In the genomic region with DNA sequence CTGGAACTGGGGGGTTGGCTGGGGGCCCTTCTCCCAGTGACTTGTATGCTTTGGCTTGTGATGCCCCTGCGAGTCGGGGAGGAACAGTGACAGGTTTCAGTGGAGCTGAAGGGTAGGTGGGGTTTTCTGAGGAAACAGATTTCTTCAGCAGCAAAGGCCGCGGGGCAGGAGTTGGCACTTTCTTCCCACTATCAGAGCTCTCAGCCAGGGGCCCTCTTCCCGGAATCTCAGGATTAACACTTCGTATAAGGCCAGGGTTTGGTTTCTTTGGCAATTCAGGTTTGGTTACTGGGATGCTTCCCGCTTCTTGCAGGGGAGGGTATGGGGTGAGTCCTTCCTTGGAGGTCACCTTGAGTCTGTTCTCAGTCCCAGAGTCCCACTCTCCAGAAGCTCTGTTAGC, we compare ENCODE assay signal across 29 cellular contexts.
DNase-seq lines count a peak whose midpoint lies in the region; ATAC-seq and TF ChIP-seq lines count a peak whose summit lies in the region.
"Had no signal": no experiment of that assay in that cellular context is flagged by ENCODE, and none has a peak within 500 bp of the region (broad histone marks: within the 10 kb centered on the region; RNA-seq: fewer than 3 reads in every experiment).

No MANE protein-coding gene starts in this region.

- H3K14ac ChIP-seq in mesenchymal stem cell (ENCODE audit: low read length in 2 of 2) = no peak overlapping the region

- H2BK120ac ChIP-seq in mesenchymal stem cell (ENCODE audit: low read depth, low read length) = peak overlapping the region; percentile 69

- H4K8ac ChIP-seq in mesenchymal stem cell (ENCODE audit: low read length) = peak overlapping the region; percentile 62

- no peak overlapping the region for H2AK5ac ChIP-seq in mesenchymal stem cell (ENCODE audit: low read length, severe bottlenecking)

- H3K27me3 ChIP-seq in PC-9 (ENCODE audit: insufficient read depth, low read depth) (no peaks in the 10 kb centered on the region), gastroesophageal sphincter (no peaks in the 10 kb centered on the region), mesenchymal stem cell (ENCODE audit: control insufficient read depth in 1 of 2, insufficient read depth in 1 of 2, low read length in 2 of 2) (no peaks in the 10 kb centered on the region), thyroid gland (no peaks in the 10 kb centered on the region)
- H3K27me3 ChIP-seq: BE2C, SJSA1 had no signal

- TF ChIP-seq POLR2A in gastroesophageal sphincter (IDR thresholded peaks at IDR 0.05) = no peak
- no peak for TF ChIP-seq POLR2A in thyroid gland (IDR thresholded peaks at IDR 0.05)

- POLR2A ChIA-PET in PC-9 (lab: Charles Lee; ENCODE audit: unreplicated experiment) = no interaction called here

- no peaks in the 10 kb centered on the region for H3K36me3 ChIP-seq in PC-9 (ENCODE audit: low read depth)
- H3K36me3 ChIP-seq in gastroesophageal sphincter = peaks cover 0 to 39% of the 10 kb centered on the region in 2 donors
- peaks cover 19 to 88% of the 10 kb centered on the region in 2 experiments for H3K36me3 ChIP-seq in mesenchymal stem cell (ENCODE audit: control insufficient read depth in 1 of 2, insufficient read depth in 2 of 2, low read depth in 1 of 2, low read length in 2 of 2)
- peaks cover 0 to 8% of the 10 kb centered on the region in 2 donors for H3K36me3 ChIP-seq in thyroid gland
- H3K36me3 ChIP-seq: BE2C had no signal

- peaks cover 20% of the 10 kb centered on the region for H3K79me1 ChIP-seq in mesenchymal stem cell (replicated peaks; ENCODE audit: low read length, poor library complexity, severe bottlenecking)

- no peak overlapping the region for H2BK15ac ChIP-seq in mesenchymal stem cell (ENCODE audit: low read depth, poor library complexity, severe bottlenecking)

- H3K4me2 ChIP-seq in PC-9 (no peak overlapping the region), mesenchymal stem cell (ENCODE audit: low read length, poor library complexity, severe bottlenecking) (no peak overlapping the region)

- peak overlapping the region; percentile 12 to 33 for H2BK12ac ChIP-seq in mesenchymal stem cell (ENCODE audit: low read length in 2 of 2)

- 69 to 80% methylated on average over 2 to 7 of the region's 7 CpGs for WGBS in gastroesophageal sphincter (ENCODE audit: low coverage in 1 of 2), 2 donors
- WGBS in mesenchymal stem cell = 90% methylated on average over 7 of the region's 7 CpGs
- WGBS in thyroid gland, 2 donors = 84 to 94% methylated on average over 7 of the region's 7 CpGs

- H3F3A ChIP-seq in PC-9 (ENCODE audit: insufficient read depth, low read depth) = no peaks in the 10 kb centered on the region

- TSS peak; percentile 34 for BruUV-seq in PC-9 (replicated peaks; lab: Mats Ljungman, UMichigan)

- H3K9me2 ChIP-seq in PC-9 (ENCODE audit: insufficient read depth) = no peaks in the 10 kb centered on the region

- H3K18ac ChIP-seq in mesenchymal stem cell (ENCODE audit: low read depth in 1 of 2, low read length in 2 of 2) = peak overlapping the region in 1 of 2 experiments; percentile 37

- H3K4me3 ChIP-seq in PC-9 (no peak overlapping the region), gastroesophageal sphincter (no peak overlapping the region), mesenchymal stem cell (ENCODE audit: insufficient read depth in 1 of 2, low read depth in 1 of 2, low read length in 2 of 2) (no peak overlapping the region), thyroid gland (replicated peaks in 1 of 3) (no peak overlapping the region)
- H3K4me3 ChIP-seq: mucosa of descending colon, SJSA1, testis had no signal

- DNase-seq in PC-9 (no peak), mesenchymal stem cell (no peak), thyroid gland (no peak)
- no peak for DNase-seq in activated effector memory CD4-positive, alpha-beta T cell treated with Interleukin-2 at 50 U/mL for 16 hours
- DNase-seq: ACHN; activated CD4-positive, alpha-beta T cell treated with anti-CD3 and anti-CD28 coated beads, Interleukin-2, amount 50 U/mL, for 48 hours; activated naive CD4-positive, alpha-beta T cell treated with anti-CD3 and anti-CD28 coated beads, Interleukin-2, amount 10 ng/mL, durations not matched to agents 7 days and 5 days; amygdala; BE2C; DMS53; effector CD8-positive, alpha-beta T cell; foreskin melanocyte; HCEC 1CT; hippocampal formation; mucosa of descending colon; NCI-H1092; NCI-H526; retina; stimulated activated CD4-positive, alpha-beta T cell treated with anti-CD3 and anti-CD28 coated beads, Interleukin-4, amount 100 ng/mL, for 24 hours had no signal

- H3K79me2 ChIP-seq in PC-9 (ENCODE audit: low read depth) = no peaks in the 10 kb centered on the region

- no peaks in the 10 kb centered on the region for H4K20me1 ChIP-seq in PC-9 (ENCODE audit: insufficient read depth)

- H2BK5ac ChIP-seq in mesenchymal stem cell (ENCODE audit: low read depth, low read length, poor library complexity, severe bottlenecking) = no peak overlapping the region

- CTCF ChIA-PET in PC-9 (lab: Charles Lee) = no interaction called here

- TF ChIP-seq CTCF in PC-9 (conservative IDR thresholded peaks at IDR 0.05) = no peak
- no peak for TF ChIP-seq CTCF in gastroesophageal sphincter (IDR thresholded peaks at IDR 0.05)
- TF ChIP-seq CTCF in thyroid gland (IDR thresholded peaks at IDR 0.05) = no peak

- H3K4me1 ChIP-seq in PC-9 (replicated peaks; ENCODE audit: insufficient read depth) (no peaks in the 10 kb centered on the region), gastroesophageal sphincter (peaks cover 5 to 63% (median 17%) of the 10 kb centered on the region in 3 donors), mesenchymal stem cell (ENCODE audit: control insufficient read depth, insufficient read depth, low read depth, low read length) (no peaks in the 10 kb centered on the region), thyroid gland (peaks cover 12 to 16% of the 10 kb centered on the region in 2 donors)
- H3K4me1 ChIP-seq: SJSA1 had no signal

- H3K23ac ChIP-seq in mesenchymal stem cell (ENCODE audit: low read length in 2 of 2) = no peak overlapping the region

- H3K27ac ChIP-seq in PC-9 = no peak overlapping the region
- peak overlapping the region in 3 of 4 donors; percentile 49 to 65 (median 49) for H3K27ac ChIP-seq in gastroesophageal sphincter
- no peak overlapping the region for H3K27ac ChIP-seq in mesenchymal stem cell (ENCODE audit: low read length, poor library complexity, severe bottlenecking)
- H3K27ac ChIP-seq in thyroid gland = peak overlapping the region in 2 of 3 donors; percentile 12 to 47
- H3K27ac ChIP-seq: SJSA1 had no signal

- TF ChIP-seq EP300 in gastroesophageal sphincter (IDR thresholded peaks at IDR 0.05) = no peak

- intact Hi-C loops in PC-9 (cut with micrococcal nuclease; ENCODE audit: unreplicated experiment) (no loop called here), thyroid gland (cut with DNase I) (no loop called here)

- no peak overlapping the region for H3K9ac ChIP-seq in mesenchymal stem cell (ENCODE audit: low read length)

- no peak overlapping the region for H2AFZ ChIP-seq in PC-9
- H2AFZ ChIP-seq in mesenchymal stem cell (ENCODE audit: low read depth, low read length) = no peak overlapping the region

- H4K91ac ChIP-seq in mesenchymal stem cell (ENCODE audit: low read length) = peak overlapping the region; percentile 37

- H3K4ac ChIP-seq in mesenchymal stem cell (ENCODE audit: low read depth in 1 of 2, low read length in 2 of 2) = no peak overlapping the region

- H3K9me3 ChIP-seq in PC-9 (ENCODE audit: insufficient read depth, low read depth) = no peaks in the 10 kb centered on the region
- no peaks in the 10 kb centered on the region for H3K9me3 ChIP-seq in gastroesophageal sphincter
- no peaks in the 10 kb centered on the region for H3K9me3 ChIP-seq in mesenchymal stem cell (ENCODE audit: control insufficient read depth, low read length)
- no peaks in the 10 kb centered on the region for H3K9me3 ChIP-seq in thyroid gland
- H3K9me3 ChIP-seq: BE2C, mucosa of descending colon, SJSA1, testis had no signal

- ATAC-seq in gastroesophageal sphincter = no peak
- no peak for ATAC-seq in GM18858 (IDR thresholded peaks at IDR 0.05; ENCODE audit: unreplicated experiment)
- no peak for ATAC-seq in GM21423 (IDR thresholded peaks at IDR 0.05; ENCODE audit: unreplicated experiment)
- ATAC-seq in GM21515 (IDR thresholded peaks at IDR 0.05; ENCODE audit: unreplicated experiment) = no peak
- ATAC-seq: activated CD4-positive, CD25-positive, alpha-beta regulatory T cell treated with anti-CD3 and anti-CD28 coated beads, Interleukin-2, amount 50 U/mL, for 24 hours; left lobe of liver; mucosa of descending colon; natural killer cell treated with Interleukin-12 subunit alpha and Interleukin-12 subunit beta and Interleukin-15 and Interleukin-18, amount 100 ng/mL, for 72 hours; stimulated activated effector memory CD8-positive, alpha-beta T cell treated with anti-CD3 and anti-CD28 coated beads, Interleukin-12 subunit alpha, Interleukin-12 subunit beta, amount 100 ng/mL, for 72 hours had no signal

Comparison
In these comparisons a context has a peak if more than half of its experiments do, and no peak if none do; other contexts are left out.
1. H3K27ac ChIP-seq: peak in gastroesophageal sphincter (3 of 4) and thyroid gland (2 of 3); none in PC-9 (single experiment) and mesenchymal stem cell (single experiment).